Comparison of ENCODE assay signal across 10 cellular contexts in genomic region chr15:96037584-96037983, GRCh38.
DNase-seq lines count a peak whose midpoint lies in the region; ATAC-seq and TF ChIP-seq lines count a peak whose summit lies in the region.
"Had no signal": no experiment of that assay in that cellular context is flagged by ENCODE, and none has a peak within 500 bp of the region (broad histone marks: within the 10 kb centered on the region; RNA-seq: fewer than 3 reads in every experiment).

No MANE protein-coding gene starts in this region.

- H3K27ac ChIP-seq in lower lobe of right lung = no peak overlapping the region

- H3K9me3 ChIP-seq in neuron (ENCODE audit: low read length) (no peaks in the 10 kb centered on the region), lower lobe of right lung (no peaks in the 10 kb centered on the region)
- H3K9me3 ChIP-seq: SK-N-SH, tibial nerve had no signal

- intact Hi-C loops in lower lobe of right lung (cut with DNase I) = no loop called here

- peaks cover 23% of the 10 kb centered on the region for H3K4me1 ChIP-seq in neuron (ENCODE audit: insufficient read depth, low read length)
- H3K4me1 ChIP-seq in lower lobe of right lung = no peaks in the 10 kb centered on the region

- H3K36me3 ChIP-seq in neuron (ENCODE audit: insufficient read depth, low read length) (no peaks in the 10 kb centered on the region), lower lobe of right lung (no peaks in the 10 kb centered on the region)
- H3K36me3 ChIP-seq: tibial nerve had no signal

- H3K27me3 ChIP-seq in neuron (ENCODE audit: insufficient read depth, low read length) = no peaks in the 10 kb centered on the region
- no peaks in the 10 kb centered on the region for H3K27me3 ChIP-seq in lower lobe of right lung (ENCODE audit: low read depth)
- H3K27me3 ChIP-seq: tibial nerve had no signal

- H2AFZ ChIP-seq in neuron (ENCODE audit: low read depth, low read length) = peak overlapping the region; percentile 12

- ATAC-seq in GM19372 (IDR thresholded peaks at IDR 0.05; ENCODE audit: low read depth, unreplicated experiment) (peak; percentile 52), HG02973 (IDR thresholded peaks at IDR 0.05; ENCODE audit: unreplicated experiment) (peak; percentile 59), lower lobe of right lung (no peak)

- H3K4me3 ChIP-seq in neuron (ENCODE audit: low read length) (no peak overlapping the region), lower lobe of right lung (no peak overlapping the region)
- H3K4me3 ChIP-seq: tibial nerve had no signal

- DNase-seq in NOMO-1 treated with DMSO at 0.1 percent for 48 hours (lab: John Stamatoyannopoulos, UW; ENCODE audit: unreplicated experiment) = peak; percentile 75
- DNase-seq in lower lobe of right lung = no peak
- no peak for DNase-seq in SKM-1 treated with dmso at 0.1 percent for 144 hours (lab: John Stamatoyannopoulos, UW; ENCODE audit: unreplicated experiment)
- no peak for DNase-seq in DMS79 treated with DMSO at 0.1 percent for 48 hours (lab: John Stamatoyannopoulos, UW)
- DNase-seq: SK-N-SH; stimulated activated CD4-positive, alpha-beta T cell treated with anti-CD3 and anti-CD28 coated beads, Interleukin-4, amount 100 ng/mL, for 24 hours had no signal

- no peak for TF ChIP-seq CTCF in lower lobe of right lung (IDR thresholded peaks at IDR 0.05)

Comparison
In these comparisons a context has a peak if more than half of its experiments do, and no peak if none do; other contexts are left out.
1. ATAC-seq: peak in GM19372 (single experiment) and HG02973 (single experiment); none in lower lobe of right lung (0 of 2).